9 cellular contexts compared by ENCODE assay signal in genomic region chr1:183247484-183247883, GRCh38.
"Had no signal": no experiment of that assay in that cellular context is flagged by ENCODE, and none has a peak within 500 bp of the region (broad histone marks: within the 10 kb centered on the region; RNA-seq: fewer than 3 reads in every experiment).

No MANE protein-coding gene starts in this region.

- H3K4me3 ChIP-seq: GM23248, HAP-1, K562 had no signal

- H3K27ac ChIP-seq: GM23248 had no signal

- H2AFZ ChIP-seq: GM23248 had no signal

- H3K4me1 ChIP-seq: HAP-1 had no signal

- H3K36me3 ChIP-seq: HAP-1 had no signal

- ATAC-seq: HCT116, K562 had no signal

- FAIRE-seq: HTR-8/SVneo, K562 had no signal

- H3K9ac ChIP-seq: GM23248 had no signal

- DNase-seq: GM23248, GOT3, H7, HFFc6, IMR-90 had no signal
